9 cellular contexts compared by ENCODE assay signal in genomic region chr19:29645911-29646310, GRCh38. TPM values are rescaled to one million over a fixed set of nuclear protein-coding genes. Genes with fewer than 3 reads are reported as not detected.
DNase-seq lines count a peak whose midpoint lies in the region; ATAC-seq and TF ChIP-seq lines count a peak whose summit lies in the region.
"Had no signal": no experiment of that assay in that cellular context is flagged by ENCODE, and none has a peak within 500 bp of the region (broad histone marks: within the 10 kb centered on the region; RNA-seq: fewer than 3 reads in every experiment).

No MANE protein-coding gene starts in this region.

- peak; percentile 10 for DNase-seq in NCI-H2029 treated with DMSO at 0.1 percent for 48 hours (lab: John Stamatoyannopoulos, UW)
- DNase-seq in NCI-H2029 (lab: John Stamatoyannopoulos, UW) = no peak
- DNase-seq in T-helper 17 cell = no peak
- peak; percentile 65 for DNase-seq in fibroblast of peridontal ligament (ENCODE audit: extremely low read depth)
- DNase-seq in spleen = peak; percentile 64
- DNase-seq in SIG-M5 (lab: John Stamatoyannopoulos, UW) = no peak
- no peak for DNase-seq in NCI-H146 (lab: John Stamatoyannopoulos, UW)

- TF ChIP-seq CTCF in spleen (IDR thresholded peaks at IDR 0.05 in 8 of 11, conservative IDR thresholded peaks at IDR 0.05 in 3 of 11) = no peak

- peak overlapping the region; percentile 87 for H3K27ac Mint-ChIP-seq in T-helper 17 cell
- H3K27ac Mint-ChIP-seq: memory B cell had no signal

- no peaks in the 10 kb centered on the region for H3K9me3 ChIP-seq in T-helper 17 cell (ENCODE audit: control insufficient read depth, low read length, poor library complexity, severe bottlenecking)
- no peaks in the 10 kb centered on the region for H3K9me3 ChIP-seq in spleen

- no peak for ATAC-seq in T-helper 17 cell
- no peak for ATAC-seq in GM19395 (IDR thresholded peaks at IDR 0.05; ENCODE audit: unreplicated experiment)

- H3K27ac ChIP-seq in spleen = peak overlapping the region in 3 of 8 donors; percentile 23 to 57 (median 25)

- peaks cover 17% of the 10 kb centered on the region for H3K4me1 Mint-ChIP-seq in T-helper 17 cell
- H3K4me1 Mint-ChIP-seq: memory B cell had no signal

- 2 to 9% (median 4%) methylated on average over 8 of the region's 8 CpGs for WGBS in spleen, 5 donors

- TF ChIP-seq POLR2A in spleen (IDR thresholded peaks at IDR 0.05) = no peak

- no peaks in the 10 kb centered on the region for H3K36me3 ChIP-seq in spleen

- intact Hi-C loops in spleen (cut with DNase I; ENCODE audit: low total_unique reads) = no loop called here

- H3K4me3 Mint-ChIP-seq in T-helper 17 cell = peak overlapping the region; percentile 66
- H3K4me3 Mint-ChIP-seq: memory B cell had no signal

- H3K27me3 ChIP-seq in spleen (replicated peaks in 1 of 7) = peaks cover 0 to 3% (median 0%) of the 10 kb centered on the region in 7 donors

- H3K4me3 ChIP-seq in spleen = no peak overlapping the region

- no peaks in the 10 kb centered on the region for H3K36me3 Mint-ChIP-seq in T-helper 17 cell (ENCODE audit: low read depth)
- H3K36me3 Mint-ChIP-seq: memory B cell had no signal

- H3K4me1 ChIP-seq in spleen = peaks cover 0 to 18% (median 14%) of the 10 kb centered on the region in 6 donors

- peaks cover 6% of the 10 kb centered on the region for H3K27me3 Mint-ChIP-seq in T-helper 17 cell

RNA-seq across cellular contexts. Expression of gene PLEKHF1, which starts 19.4 kb away (rescaled TPM):
- total RNA-seq in T-helper 17 cell (10 to 100 TPM; 13.5 to 20.7 TPM), spleen (10 to 100 TPM; 12.4 to 28.0 (median 18.5) TPM)
- 10 to 100 TPM in 2 of 3 donors, 1 to 10 TPM in 1; 9.7 to 18.6 (median 10.7) TPM for polyA plus RNA-seq in spleen

RNA-seq across cellular contexts. Expression of gene POP4, which starts 39.8 kb away (rescaled TPM):
- total RNA-seq in T-helper 17 cell (10 to 100 TPM; 48.8 to 56.6 TPM), spleen (10 to 100 TPM; 49.3 to 73.1 (median 60.7) TPM)
- polyA plus RNA-seq in spleen = 10 to 100 TPM; 54.5 to 69.1 (median 68.8) TPM

Comparison
In these comparisons a context has a peak if more than half of its experiments do, and no peak if none do; other contexts are left out.
1. DNase-seq: peak in NCI-H2029 treated with DMSO at 0.1 percent for 48 hours (single experiment), fibroblast of peridontal ligament (single experiment) and spleen (single experiment); none in NCI-H2029 (single experiment), T-helper 17 cell (0 of 3), SIG-M5 (single experiment) and NCI-H146 (single experiment).